Comparison of ENCODE assay signal across 8 cellular contexts in the genomic region with DNA sequence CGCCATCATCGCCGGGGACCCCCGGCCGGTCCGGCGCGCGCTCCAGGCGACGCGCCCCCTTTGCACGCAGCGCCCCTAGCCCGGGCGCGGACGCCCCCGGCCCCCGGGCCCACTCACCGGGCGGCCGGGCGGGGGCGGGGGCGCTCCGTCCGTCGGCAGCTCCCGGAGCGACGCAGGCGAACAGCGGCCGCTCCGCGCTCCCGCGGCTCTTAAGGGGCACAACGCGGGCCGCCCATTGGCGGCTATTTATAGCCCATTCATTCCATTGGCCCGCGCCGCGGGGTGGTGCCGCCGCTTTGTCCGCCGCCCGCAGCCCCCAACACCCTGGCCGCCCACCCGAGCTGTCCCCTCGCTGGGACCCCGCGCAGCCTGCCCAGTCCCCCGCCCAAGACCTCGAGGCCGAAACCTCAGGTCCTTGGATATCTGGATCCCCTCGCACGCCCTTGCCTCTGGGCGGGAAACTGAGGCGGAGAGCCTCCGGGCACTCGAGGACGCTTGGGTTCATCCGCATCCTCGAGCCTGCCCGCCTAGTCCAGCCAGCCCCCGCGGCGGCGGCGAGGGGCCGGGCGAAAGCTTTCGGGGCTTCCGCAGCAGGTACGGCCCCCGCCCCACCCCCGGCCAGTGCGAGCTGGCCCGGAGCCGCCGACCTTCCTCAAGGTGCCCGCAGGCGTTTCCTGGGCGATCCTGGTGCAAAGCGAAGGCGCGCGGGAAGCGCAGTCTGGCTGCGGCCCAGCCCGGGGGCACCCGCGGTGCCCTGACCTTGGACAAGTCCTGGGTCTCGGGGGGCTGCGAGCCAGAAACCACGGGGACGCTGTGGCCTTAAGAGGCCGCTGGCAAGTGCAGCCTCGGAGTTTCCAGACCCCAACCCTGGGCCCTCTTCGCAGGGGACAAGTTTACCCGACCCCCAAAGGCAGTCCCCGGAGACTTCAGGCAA. TPM values are rescaled to one million over a fixed set of nuclear protein-coding genes. Genes with fewer than 3 reads are reported as not detected.
A peak's percentile ranks its signal among the peaks of the same experiment; 100 is the strongest.
DNase-seq lines count a peak whose midpoint lies in the region; TF ChIP-seq lines count a peak whose summit lies in the region.

A gene (minus strand): TSS at position 182 of the 934 bp plus-strand sequence. CDS start 337 bp downstream, outside the sequence.

- DNase-seq in GM10266 (ENCODE audit: extremely low spot score): peak; percentile 83
- DNase-seq in NCI-H2227 (lab: John Stamatoyannopoulos, UW; ENCODE audit: unreplicated experiment): peak; percentile 94
- peak; percentile 63 to 85 (median 72) for DNase-seq in adrenal gland
- peak; percentile 75 for DNase-seq in left ventricle myocardium inferior
- DNase-seq in GM19240 (ENCODE audit: insufficient read length, low spot score): no peak
- DNase-seq in stimulated activated CD4-positive, alpha-beta T cell treated with anti-CD3 and anti-CD28 coated beads, Interleukin-12 subunit alpha, Interleukin-12 subunit beta, amount 100 ng/mL, for 4 hours: no peak

- peak; percentile 83 for TF ChIP-seq POLR2A in adrenal gland (IDR thresholded peaks at IDR 0.05)

- TF ChIP-seq CTCF in 22Rv1 (IDR thresholded peaks at IDR 0.05) (no peak), GM10266 (IDR thresholded peaks at IDR 0.05; ENCODE audit: control insufficient read depth, insufficient read depth, low read depth, missing control alignments) (no peak), adrenal gland (IDR thresholded peaks at IDR 0.05) (no peak), left ventricle myocardium inferior (IDR thresholded peaks at IDR 0.05; ENCODE audit: borderline replicate concordance) (no peak), parathyroid adenoma (IDR thresholded peaks at IDR 0.05) (no peak)

- peak within 1 kb of the TSS; percentile 81 for H2AFZ ChIP-seq in parathyroid adenoma

- peak within 1 kb of the TSS; percentile 84 for H3K4me2 ChIP-seq in parathyroid adenoma (ENCODE audit: low read length)

- H3K79me2 ChIP-seq in parathyroid adenoma: no peaks in the 10 kb centered on the region

- H3K27me3 ChIP-seq in adrenal gland (no peaks in the 10 kb centered on the region), left ventricle myocardium inferior (ENCODE audit: low read depth) (no peaks in the 10 kb centered on the region), parathyroid adenoma (ENCODE audit: control insufficient read depth, insufficient read depth, low read length) (no peaks in the 10 kb centered on the region)

- intact Hi-C loops in adrenal gland (cut with DNase I): no loop called here
- intact Hi-C loops in left ventricle myocardium inferior (cut with micrococcal nuclease): no loop called here

- H3K9ac ChIP-seq in parathyroid adenoma: no peak within 1 kb of the TSS

- no peaks in the 10 kb centered on the region for H3K36me3 ChIP-seq in adrenal gland (replicated peaks in 1 of 2)
- no peaks in the 10 kb centered on the region for H3K36me3 ChIP-seq in left ventricle myocardium inferior
- no peaks in the 10 kb centered on the region for H3K36me3 ChIP-seq in parathyroid adenoma (ENCODE audit: control insufficient read depth, insufficient read depth, low read length)

- H3K4me1 ChIP-seq in adrenal gland (replicated peaks in 1 of 2): peaks cover 33 to 62% of the 10 kb centered on the region in 2 donors
- peaks cover 94% of the 10 kb centered on the region for H3K4me1 ChIP-seq in left ventricle myocardium inferior
- peaks cover 25% of the 10 kb centered on the region for H3K4me1 ChIP-seq in parathyroid adenoma

- 3 to 19% (median 4%) methylated on average over 7 to 107 of the region's 107 CpGs for WGBS in adrenal gland, 4 donors

- H3K27ac ChIP-seq in 22Rv1 (peak within 1 kb of the TSS; percentile 96), adrenal gland (peak within 1 kb of the TSS in 4 of 5 donors; percentile 81 to 89 (median 82)), left ventricle myocardium inferior (replicated peaks) (peak within 1 kb of the TSS; percentile 89), parathyroid adenoma (peak within 1 kb of the TSS; percentile 95)

- no peaks in the 10 kb centered on the region for H3K9me3 ChIP-seq in adrenal gland (replicated peaks in 1 of 3)
- H3K9me3 ChIP-seq in left ventricle myocardium inferior (replicated peaks): no peaks in the 10 kb centered on the region
- H3K9me3 ChIP-seq in parathyroid adenoma (ENCODE audit: control insufficient read depth, low read length): no peaks in the 10 kb centered on the region

- H3K4me3 ChIP-seq in adrenal gland: peak within 1 kb of the TSS in 2 of 4 donors; percentile 56 to 61
- H3K4me3 ChIP-seq in left ventricle myocardium inferior: peak within 1 kb of the TSS; percentile 68
- peak within 1 kb of the TSS; percentile 74 for H3K4me3 ChIP-seq in parathyroid adenoma (ENCODE audit: low read depth, low read length)

RNA-seq across cellular contexts. Expression of the gene that starts here (rescaled TPM):
- 100 to 1,000 TPM in 7 of 8 donors, 10 to 100 TPM in 1; 95.6 to 410 (median 198) TPM for total RNA-seq in adrenal gland
- polyA plus RNA-seq in adrenal gland: 100 to 1,000 TPM in 2 of 3 donors, 10 to 100 TPM in 1; 11.0 to 383 (median 303) TPM
- 661 TPM for total RNA-seq in left ventricle myocardium inferior

Comparison
In these comparisons a context has a peak if more than half of its experiments do, and no peak if none do; other contexts are left out.
1. DNase-seq: peak in GM10266 (single experiment), NCI-H2227 (single experiment), adrenal gland (7 of 7) and left ventricle myocardium inferior (single experiment); none in GM19240 (single experiment) and stimulated activated CD4-positive, alpha-beta T cell treated with anti-CD3 and anti-CD28 coated beads, Interleukin-12 subunit alpha, Interleukin-12 subunit beta, amount 100 ng/mL, for 4 hours (single experiment).
2. Peak in every context shown above with its lines, with median percentiles within 50 percentile points of each other: H3K27ac ChIP-seq.